Comparison of ENCODE assay signal across 8 cellular contexts in genomic region chr9:14314929-14315753, GRCh38. TPM values are rescaled to one million over a fixed set of nuclear protein-coding genes. Genes with fewer than 3 reads are reported as not detected.
DNase-seq lines count a peak whose midpoint lies in the region; ATAC-seq and TF ChIP-seq lines count a peak whose summit lies in the region.

No MANE protein-coding gene starts in this region.

- peak overlapping the region; percentile 70 for H3K27ac ChIP-seq in cardiac muscle cell

- no peaks in the 10 kb centered on the region for H3K9me3 ChIP-seq in cardiac muscle cell (ENCODE audit: low read depth)

- peak; percentile 36 to 40 for ATAC-seq in activated CD4-positive, CD25-positive, alpha-beta regulatory T cell treated with anti-CD3 and anti-CD28 coated beads, Interleukin-2, amount 50 U/mL, for 24 hours
- ATAC-seq in HG02798 (IDR thresholded peaks at IDR 0.05; ENCODE audit: poor library complexity, unreplicated experiment) (peak; percentile 40), omental fat pad (ENCODE audit: low FRiP score) (peak; percentile 74), HG03457 (IDR thresholded peaks at IDR 0.05; ENCODE audit: unreplicated experiment) (no peak)

- peaks cover 3% of the 10 kb centered on the region for H3K4me1 ChIP-seq in cardiac muscle cell (ENCODE audit: low read depth)

- H3K36me3 ChIP-seq in cardiac muscle cell = no peaks in the 10 kb centered on the region

- no peak for DNase-seq in activated CD4-positive, CD25-positive, alpha-beta regulatory T cell treated with anti-CD3 and anti-CD28 coated beads, Interleukin-2, amount 50 U/mL, for 72 hours
- DNase-seq in NCI-H345 treated with DMSO at 0.1 percent for 48 hours (lab: John Stamatoyannopoulos, UW; ENCODE audit: unreplicated experiment) (peak; percentile 65), amniotic epithelial cell (ENCODE audit: low read depth) (peak; percentile 86), cardiac muscle cell (ENCODE audit: low read depth in 1 of 2, low spot score in 1 of 2) (peak; percentile 87 to 98), omental fat pad (ENCODE audit: low spot score) (no peak)

- H3K4me3 ChIP-seq in cardiac muscle cell = peak overlapping the region; percentile 39

- H3K27me3 ChIP-seq in cardiac muscle cell = peaks cover 60% of the 10 kb centered on the region

- TF ChIP-seq CTCF in cardiac muscle cell (IDR thresholded peaks at IDR 0.05; ENCODE audit: low read depth, low read length) (no peak), omental fat pad (IDR thresholded peaks at IDR 0.05) (no peak)

RNA-seq across cellular contexts. Expression of gene NFIB, which starts 1.2 kb away (rescaled TPM):
- total RNA-seq in cardiac muscle cell (10.4 and 13.9 TPM in 2 replicates), omental fat pad (100 to 1,000 TPM in 3 of 4 donors, 10 to 100 TPM in 1; 55.1 to 265 (median 106) TPM)
- polyA plus RNA-seq in cardiac muscle cell = 5.7 and 7.8 TPM in 2 replicates

Comparison
In these comparisons a context has a peak if more than half of its experiments do, and no peak if none do; other contexts are left out.
1. DNase-seq: peak in NCI-H345 treated with DMSO at 0.1 percent for 48 hours (single experiment), amniotic epithelial cell (single experiment) and cardiac muscle cell (2 of 2); none in activated CD4-positive, CD25-positive, alpha-beta regulatory T cell treated with anti-CD3 and anti-CD28 coated beads, Interleukin-2, amount 50 U/mL, for 72 hours (single experiment) and omental fat pad (single experiment).